ENCODE assay signal across 8 cellular contexts in genomic region chr4:105619193-105619931, GRCh38.
DNase-seq lines count a peak whose midpoint lies in the region; ATAC-seq and TF ChIP-seq lines count a peak whose summit lies in the region.

No MANE protein-coding gene starts in this region.

- H3K36me3 ChIP-seq in right lobe of liver: no peaks in the 10 kb centered on the region
- H3K36me3 ChIP-seq in upper lobe of right lung: no peaks in the 10 kb centered on the region

- DNase-seq in NCI-H345 (lab: John Stamatoyannopoulos, UW) (peak; percentile 34), NCI-H345 treated with DMSO at 0.1 percent for 48 hours (lab: John Stamatoyannopoulos, UW; ENCODE audit: unreplicated experiment) (no peak), caudate nucleus (lab: John Stamatoyannopoulos, UW) (peak in 29 of 61 donors; percentile 1 to 86 (median 12)), right lobe of liver (peak; percentile 85 to 91 (median 87)), upper lobe of right lung (peak; percentile 89), T-cell (no peak), NCI-H510A (lab: John Stamatoyannopoulos, UW) (no peak), SK-N-DZ (ENCODE audit: low spot score) (no peak)

- TF ChIP-seq POLR2A in right lobe of liver (IDR thresholded peaks at IDR 0.05): no peak

- no peak for TF ChIP-seq CTCF in right lobe of liver (IDR thresholded peaks at IDR 0.05)
- no peak for TF ChIP-seq CTCF in upper lobe of right lung (IDR thresholded peaks at IDR 0.05)

- H3K36me3 Mint-ChIP-seq in T-cell: no peaks in the 10 kb centered on the region

- peaks cover 0 to 3% of the 10 kb centered on the region in 2 donors for H3K27me3 Mint-ChIP-seq in T-cell

- H3K4me1 Mint-ChIP-seq in T-cell: no peaks in the 10 kb centered on the region

- H3K4me1 ChIP-seq in right lobe of liver (peaks cover 0 to 48% (median 12%) of the 10 kb centered on the region in 4 donors), upper lobe of right lung (peaks cover 8% of the 10 kb centered on the region)

- H3K27ac ChIP-seq in caudate nucleus (ENCODE audit: low read depth, low read length): peak overlapping the region; percentile 2
- peak overlapping the region; percentile 44 to 75 (median 69) for H3K27ac ChIP-seq in right lobe of liver
- H3K27ac ChIP-seq in upper lobe of right lung: peak overlapping the region; percentile 20

- no peak overlapping the region for H3K27ac Mint-ChIP-seq in T-cell

- ATAC-seq in right lobe of liver (peak; percentile 85 to 95 (median 92)), upper lobe of right lung (peak; percentile 84), T-cell (replicated peaks in 1 of 4) (no peak)

- H3K9me3 Mint-ChIP-seq in T-cell: no peaks in the 10 kb centered on the region

- WGBS in right lobe of liver (ENCODE audit: insufficient coverage, low coverage, low lambda C conversion rate, missing lambda C conversion rate): 20% methylated on average over 4 of the region's 5 CpGs

- intact Hi-C loops in right lobe of liver (cut with DNase I): no loop called here
- intact Hi-C loops in upper lobe of right lung (cut with DNase I): no loop called here

- H3K27me3 ChIP-seq in right lobe of liver: no peaks in the 10 kb centered on the region
- no peaks in the 10 kb centered on the region for H3K27me3 ChIP-seq in upper lobe of right lung

- H3K4me3 ChIP-seq in right lobe of liver (no peak overlapping the region), upper lobe of right lung (no peak overlapping the region)

- POLR2A ChIA-PET in T-cell (lab: Charles Lee): interaction anchor here in 1 of 2 donors (0.6 kb wide), 1 partner anchor 73 kb away, joined by 6 read pairs; no protein-coding TSS in a partner anchor

- H3K9me3 ChIP-seq in right lobe of liver: no peaks in the 10 kb centered on the region
- H3K9me3 ChIP-seq in upper lobe of right lung: no peaks in the 10 kb centered on the region

- no peak overlapping the region for H3K4me3 Mint-ChIP-seq in T-cell

- CTCF ChIA-PET in T-cell (lab: Charles Lee): no interaction called here

Comparison
In these comparisons a context has a peak if more than half of its experiments do, and no peak if none do; other contexts are left out.
1. DNase-seq: peak in NCI-H345 (single experiment), right lobe of liver (3 of 3) and upper lobe of right lung (single experiment); none in NCI-H345 treated with DMSO at 0.1 percent for 48 hours (single experiment), T-cell (0 of 34), NCI-H510A (single experiment) and SK-N-DZ (single experiment).
2. H3K27ac ChIP-seq: peak in every context shown above with its lines; median percentile 69 in right lobe of liver; 20 in upper lobe of right lung; 2 in caudate nucleus.
3. ATAC-seq: peak in right lobe of liver (4 of 4) and upper lobe of right lung (single experiment); none in T-cell (0 of 4).